11 cellular contexts compared by ENCODE assay signal in genomic region chr9:111805841-111806241, GRCh38. TPM values are rescaled to one million over a fixed set of nuclear protein-coding genes. Genes with fewer than 3 reads are reported as not detected.
DNase-seq lines count a peak whose midpoint lies in the region; ATAC-seq and TF ChIP-seq lines count a peak whose summit lies in the region.
"Had no signal": no experiment of that assay in that cellular context is flagged by ENCODE, and none has a peak within 500 bp of the region (broad histone marks: within the 10 kb centered on the region; RNA-seq: fewer than 3 reads in every experiment).

No MANE protein-coding gene starts in this region.

- no peak overlapping the region for H3K4me3 ChIP-seq in testis
- H3K4me3 ChIP-seq: thoracic aorta had no signal

- no peak overlapping the region for H3K4me3 Mint-ChIP-seq in activated CD8-positive, alpha-beta T cell treated with anti-CD3 and anti-CD28 coated beads for 36 hours
- no peak overlapping the region for H3K4me3 Mint-ChIP-seq in activated CD8-positive, alpha-beta T cell treated with anti-CD3 and anti-CD28 coated beads, Interleukin-2, amount 10 ng/mL, durations not matched to agents 7 days and 5 days
- H3K4me3 Mint-ChIP-seq in type B pancreatic cell (no peak overlapping the region), endothelial cell (ENCODE audit: unreplicated experiment) (no peak overlapping the region)

- peaks cover 35% of the 10 kb centered on the region for H3K4me1 Mint-ChIP-seq in activated CD8-positive, alpha-beta T cell treated with anti-CD3 and anti-CD28 coated beads for 36 hours (ENCODE audit: low read depth)
- H3K4me1 Mint-ChIP-seq in activated CD8-positive, alpha-beta T cell treated with anti-CD3 and anti-CD28 coated beads, Interleukin-2, amount 10 ng/mL, durations not matched to agents 7 days and 5 days (ENCODE audit: low read depth) = peaks cover 19% of the 10 kb centered on the region
- H3K4me1 Mint-ChIP-seq in type B pancreatic cell (ENCODE audit: unreplicated experiment) (no peaks in the 10 kb centered on the region), endothelial cell (ENCODE audit: unreplicated experiment) (peaks cover 5% of the 10 kb centered on the region)

- no peaks in the 10 kb centered on the region for H3K27me3 ChIP-seq in foreskin keratinocyte
- no peaks in the 10 kb centered on the region for H3K27me3 ChIP-seq in testis

- peaks cover 17% of the 10 kb centered on the region for H3K4me1 ChIP-seq in foreskin keratinocyte
- H3K4me1 ChIP-seq in testis = no peaks in the 10 kb centered on the region

- POLR2A ChIA-PET in activated CD8-positive, alpha-beta T cell treated with anti-CD3 and anti-CD28 coated beads for 36 hours (lab: Charles Lee) = interaction anchor here (0.6 kb wide), 2 partner anchors 130 to 174 kb away, joined by 3 read pairs; no protein-coding TSS in a partner anchor
- POLR2A ChIA-PET in activated CD8-positive, alpha-beta T cell treated with anti-CD3 and anti-CD28 coated beads, Interleukin-2, amount 10 ng/mL, durations not matched to agents 7 days and 5 days (lab: Charles Lee) = no interaction called here

- H3K9me3 ChIP-seq in testis = no peaks in the 10 kb centered on the region
- H3K9me3 ChIP-seq: thoracic aorta had no signal

- peak overlapping the region; percentile 72 for H3K27ac Mint-ChIP-seq in activated CD8-positive, alpha-beta T cell treated with anti-CD3 and anti-CD28 coated beads for 36 hours
- H3K27ac Mint-ChIP-seq in activated CD8-positive, alpha-beta T cell treated with anti-CD3 and anti-CD28 coated beads, Interleukin-2, amount 10 ng/mL, durations not matched to agents 7 days and 5 days = no peak overlapping the region
- H3K27ac Mint-ChIP-seq in type B pancreatic cell = peak overlapping the region; percentile 56
- H3K27ac Mint-ChIP-seq in endothelial cell (ENCODE audit: unreplicated experiment) = no peak overlapping the region

- no peak for TF ChIP-seq CTCF in activated CD8-positive, alpha-beta T cell treated with anti-CD3 and anti-CD28 coated beads for 36 hours (IDR thresholded peaks at IDR 0.05)
- TF ChIP-seq CTCF in foreskin keratinocyte (conservative IDR thresholded peaks at IDR 0.05) (no peak), type B pancreatic cell (conservative IDR thresholded peaks at IDR 0.05) (no peak), testis (IDR thresholded peaks at IDR 0.05) (no peak), endothelial cell (IDR thresholded peaks at IDR 0.05; ENCODE audit: unreplicated experiment) (no peak)

- no peaks in the 10 kb centered on the region for H3K36me3 Mint-ChIP-seq in activated CD8-positive, alpha-beta T cell treated with anti-CD3 and anti-CD28 coated beads for 36 hours (ENCODE audit: low read depth)
- H3K36me3 Mint-ChIP-seq in activated CD8-positive, alpha-beta T cell treated with anti-CD3 and anti-CD28 coated beads, Interleukin-2, amount 10 ng/mL, durations not matched to agents 7 days and 5 days (ENCODE audit: low read depth) = no peaks in the 10 kb centered on the region
- no peaks in the 10 kb centered on the region for H3K36me3 Mint-ChIP-seq in type B pancreatic cell
- H3K36me3 Mint-ChIP-seq in endothelial cell (ENCODE audit: low read depth, unreplicated experiment) = no peaks in the 10 kb centered on the region

- no peaks in the 10 kb centered on the region for H3K36me3 ChIP-seq in testis (ENCODE audit: low read depth, missing control alignments)
- H3K36me3 ChIP-seq: thoracic aorta had no signal

- no peak for DNase-seq in activated CD8-positive, alpha-beta T cell treated with anti-CD3 and anti-CD28 coated beads for 36 hours
- DNase-seq in activated CD8-positive, alpha-beta T cell treated with anti-CD3 and anti-CD28 coated beads, Interleukin-2, amount 10 ng/mL, durations not matched to agents 7 days and 5 days = no peak
- DNase-seq in foreskin keratinocyte (peak; percentile 98 to 99), type B pancreatic cell (ENCODE audit: extremely low spot score, unreplicated experiment) (no peak), testis (no peak), endothelial cell (ENCODE audit: low spot score) (no peak)
- DNase-seq: activated naive CD4-positive, alpha-beta T cell treated with anti-CD3 and anti-CD28 coated beads, Interleukin-2, amount 50 U/mL, for 16 hours; NCI-H1048 had no signal

- CTCF ChIA-PET in activated CD8-positive, alpha-beta T cell treated with anti-CD3 and anti-CD28 coated beads for 36 hours (lab: Charles Lee) = interaction anchor here (0.7 to 1.0 kb wide), 2 partner anchors 9 to 103 kb away, joined by 3 read pairs; no protein-coding TSS in a partner anchor
- CTCF ChIA-PET in activated CD8-positive, alpha-beta T cell treated with anti-CD3 and anti-CD28 coated beads, Interleukin-2, amount 10 ng/mL, durations not matched to agents 7 days and 5 days (lab: Charles Lee) = no interaction called here

- WGBS in testis, 2 donors = 84% methylated on average over 4 of the region's 4 CpGs

- TF ChIP-seq POLR2A in testis (IDR thresholded peaks at IDR 0.05) = no peak

- peak overlapping the region; percentile 99 for H3K27ac ChIP-seq in foreskin keratinocyte
- H3K27ac ChIP-seq in testis = no peak overlapping the region
- H3K27ac ChIP-seq: thoracic aorta had no signal

- peak; percentile 66 for ATAC-seq in activated CD8-positive, alpha-beta T cell treated with anti-CD3 and anti-CD28 coated beads for 36 hours
- ATAC-seq in activated CD8-positive, alpha-beta T cell treated with anti-CD3 and anti-CD28 coated beads, Interleukin-2, amount 10 ng/mL, durations not matched to agents 7 days and 5 days = no peak
- ATAC-seq in SK-N-SH treated with all-trans-retinoic acid at 6 μM for 48 hours (peak; percentile 44), foreskin keratinocyte (peak; percentile 97), GM18909 (IDR thresholded peaks at IDR 0.05; ENCODE audit: poor library complexity, unreplicated experiment) (no peak)

- no peaks in the 10 kb centered on the region for H3K9me3 Mint-ChIP-seq in activated CD8-positive, alpha-beta T cell treated with anti-CD3 and anti-CD28 coated beads for 36 hours
- H3K9me3 Mint-ChIP-seq in activated CD8-positive, alpha-beta T cell treated with anti-CD3 and anti-CD28 coated beads, Interleukin-2, amount 10 ng/mL, durations not matched to agents 7 days and 5 days (ENCODE audit: insufficient read depth) = no peaks in the 10 kb centered on the region
- H3K9me3 Mint-ChIP-seq in type B pancreatic cell (no peaks in the 10 kb centered on the region), endothelial cell (ENCODE audit: unreplicated experiment) (no peaks in the 10 kb centered on the region)

- no peaks in the 10 kb centered on the region for H3K27me3 Mint-ChIP-seq in activated CD8-positive, alpha-beta T cell treated with anti-CD3 and anti-CD28 coated beads for 36 hours
- H3K27me3 Mint-ChIP-seq in activated CD8-positive, alpha-beta T cell treated with anti-CD3 and anti-CD28 coated beads, Interleukin-2, amount 10 ng/mL, durations not matched to agents 7 days and 5 days (ENCODE audit: low read depth) = no peaks in the 10 kb centered on the region
- H3K27me3 Mint-ChIP-seq in type B pancreatic cell (no peaks in the 10 kb centered on the region), endothelial cell (ENCODE audit: unreplicated experiment) (no peaks in the 10 kb centered on the region)

- intact Hi-C loops in activated CD8-positive, alpha-beta T cell treated with anti-CD3 and anti-CD28 coated beads for 36 hours (cut with micrococcal nuclease) = no loop called here
- intact Hi-C loops in testis (cut with DNase I; ENCODE audit: low total_unique reads) = no loop called here

TF ChIP-seq in SK-N-SH treated with all-trans-retinoic acid at 6 μM for 48 hours, 23 proteins besides CTCF, POLR2A, EP300 and RAD21:
- TF ChIP-seq TOX (CRISPR knock-in tag; IDR thresholded peaks at IDR 0.05; ENCODE audit: borderline replicate concordance) = no peak
- no peak for TF ChIP-seq ZNF8 (CRISPR knock-in tag; IDR thresholded peaks at IDR 0.05)
- no peak for TF ChIP-seq RARB (CRISPR knock-in tag; IDR thresholded peaks at IDR 0.05)
- no peak for TF ChIP-seq CSDC2 (CRISPR knock-in tag; IDR thresholded peaks at IDR 0.05)
- TF ChIP-seq ZFP3 (CRISPR knock-in tag; IDR thresholded peaks at IDR 0.05) = no peak
- TF ChIP-seq ZNF70 (CRISPR knock-in tag; IDR thresholded peaks at IDR 0.05) = no peak
- TF ChIP-seq ZFP30 (CRISPR knock-in tag; IDR thresholded peaks at IDR 0.05) = no peak
- no peak for TF ChIP-seq PATZ1 (CRISPR knock-in tag; IDR thresholded peaks at IDR 0.05; ENCODE audit: borderline replicate concordance)
- TF ChIP-seq ESRRG (CRISPR knock-in tag; IDR thresholded peaks at IDR 0.05) = no peak
- no peak for TF ChIP-seq OSR1 (CRISPR knock-in tag; IDR thresholded peaks at IDR 0.05)

RNA-seq across cellular contexts. Expression of gene SHOC1, which starts 11.1 kb away (rescaled TPM):
- not detected for total RNA-seq in activated CD8-positive, alpha-beta T cell treated with anti-CD3 and anti-CD28 coated beads for 36 hours
- total RNA-seq in activated CD8-positive, alpha-beta T cell treated with anti-CD3 and anti-CD28 coated beads, Interleukin-2, amount 10 ng/mL, durations not matched to agents 7 days and 5 days = not detected
- total RNA-seq in foreskin keratinocyte (0.03 and 0.04 TPM in 2 replicates), type B pancreatic cell (ENCODE audit: low replicate concordance) (not detected in 2 replicates), testis (10 to 100 TPM; 25.9 to 36.8 TPM), endothelial cell (ENCODE audit: unreplicated experiment) (not detected)
- polyA plus RNA-seq in foreskin keratinocyte (0.03 TPM in 1 of 2 replicates, not detected in the other), testis (ENCODE audit: insufficient read depth, low read depth, low replicate concordance) (14.9 TPM)
- total RNA-seq: thoracic aorta had no signal

Comparison
In these comparisons a context has a peak if more than half of its experiments do, and no peak if none do; other contexts are left out.
1. ATAC-seq: peak in activated CD8-positive, alpha-beta T cell treated with anti-CD3 and anti-CD28 coated beads for 36 hours (single experiment), SK-N-SH treated with all-trans-retinoic acid at 6 μM for 48 hours (single experiment) and foreskin keratinocyte (single experiment); none in activated CD8-positive, alpha-beta T cell treated with anti-CD3 and anti-CD28 coated beads, Interleukin-2, amount 10 ng/mL, durations not matched to agents 7 days and 5 days (single experiment) and GM18909 (single experiment).
2. H3K27ac Mint-ChIP-seq: peak in activated CD8-positive, alpha-beta T cell treated with anti-CD3 and anti-CD28 coated beads for 36 hours (single experiment) and type B pancreatic cell (single experiment); none in activated CD8-positive, alpha-beta T cell treated with anti-CD3 and anti-CD28 coated beads, Interleukin-2, amount 10 ng/mL, durations not matched to agents 7 days and 5 days (single experiment) and endothelial cell (single experiment).
3. DNase-seq: peak in foreskin keratinocyte (2 of 2); none in activated CD8-positive, alpha-beta T cell treated with anti-CD3 and anti-CD28 coated beads for 36 hours (single experiment), activated CD8-positive, alpha-beta T cell treated with anti-CD3 and anti-CD28 coated beads, Interleukin-2, amount 10 ng/mL, durations not matched to agents 7 days and 5 days (single experiment), type B pancreatic cell (single experiment), testis (single experiment) and endothelial cell (single experiment).
4. RNA of gene SHOC1, which starts 11.1 kb away (total RNA-seq): 25.9 to 36.8 TPM in testis; 0.03 to 0.04 TPM in foreskin keratinocyte, not detected in type B pancreatic cell, not detected in activated CD8-positive, alpha-beta T cell treated with anti-CD3 and anti-CD28 coated beads for 36 hours, not detected in activated CD8-positive, alpha-beta T cell treated with anti-CD3 and anti-CD28 coated beads, Interleukin-2, amount 10 ng/mL, durations not matched to agents 7 days and 5 days and not detected in endothelial cell (single experiment); every median in the first group is over 10 times any median in the second.